Comparison of ENCODE assay signal across 1 cellular context in genomic region chr19:15315101-15315500, GRCh38.
TF ChIP-seq lines count a peak whose summit lies in the region.

No MANE protein-coding gene starts in this region.

TF ChIP-seq in HepG2, 621 proteins besides CTCF, POLR2A, EP300 and RAD21 (continued from another document):
- TF ChIP-seq CEBPB (IDR thresholded peaks at IDR 0.05; ENCODE audit: borderline replicate concordance, low read depth, low read length), result 0 out of 2 replicates have a peak, but pooled peaks have one; percentile 11
- no peak for TF ChIP-seq ZBTB34 (CRISPR knock-in tag; IDR thresholded peaks at IDR 0.05)
- no peak for TF ChIP-seq YEATS4 (CRISPR knock-in tag; IDR thresholded peaks at IDR 0.05; ENCODE audit: borderline replicate concordance)
- no peak for TF ChIP-seq ZKSCAN5 (CRISPR knock-in tag; IDR thresholded peaks at IDR 0.05)
